In the genomic region with DNA sequence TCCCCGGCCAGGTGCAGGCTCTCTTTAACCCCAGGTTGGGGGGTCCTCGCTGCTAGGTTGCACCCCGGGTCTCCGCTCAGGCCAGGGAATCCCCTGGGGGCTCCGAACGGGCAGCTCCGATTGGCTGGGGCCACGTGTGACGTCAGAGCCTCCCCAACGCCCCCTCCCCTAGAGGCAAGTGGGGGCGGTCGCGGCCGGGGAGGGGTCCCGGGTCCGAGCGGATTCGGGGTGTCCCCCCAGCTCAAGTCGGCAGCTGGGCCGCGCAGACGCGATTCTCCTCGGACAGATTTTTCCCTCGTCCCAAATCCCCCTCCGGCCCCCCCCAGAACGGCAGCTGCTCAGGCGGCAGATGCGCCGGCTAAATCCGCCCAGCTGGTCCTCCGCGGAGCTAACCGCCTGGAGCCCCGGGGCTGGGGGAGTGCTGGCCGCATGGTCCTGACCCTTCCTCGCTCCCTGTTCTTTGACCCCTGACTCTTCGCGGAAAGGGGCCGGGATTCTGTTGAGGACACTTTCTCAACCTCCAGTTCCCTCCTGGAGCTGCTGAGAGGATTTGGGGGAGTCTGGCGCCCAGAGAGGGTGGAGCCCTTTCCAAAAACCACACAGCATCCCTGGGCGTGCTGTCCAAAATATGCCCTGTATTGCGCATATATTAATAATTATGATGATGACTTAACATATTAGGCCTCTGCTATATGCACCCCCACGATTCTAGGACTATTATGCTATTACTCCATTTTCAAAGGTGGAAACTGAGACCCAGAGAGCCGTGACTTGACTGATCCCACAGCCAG, we compare ENCODE assay signal across 9 cellular contexts. TPM values are rescaled to one million over a fixed set of nuclear protein-coding genes. Genes with fewer than 3 reads are reported as not detected.
DNase-seq lines count a peak whose midpoint lies in the region; ATAC-seq and TF ChIP-seq lines count a peak whose summit lies in the region.
"Had no signal": no experiment of that assay in that cellular context is flagged by ENCODE, and none has a peak within 500 bp of the region (broad histone marks: within the 10 kb centered on the region; RNA-seq: fewer than 3 reads in every experiment).

No MANE protein-coding gene starts in this region.

- no peaks in the 10 kb centered on the region for H3K79me2 ChIP-seq in GM23248 (ENCODE audit: insufficient read depth)

- ATAC-seq in GM18502 (IDR thresholded peaks at IDR 0.05; ENCODE audit: poor library complexity, unreplicated experiment) (no peak), left colon (no peak)

- in situ Hi-C loops in GM23248 (cut with MboI) (no loop called here), ACHN (cut with HindIII; ENCODE audit: low pct_ligation_motif_present, low pct_unique_long_range_greater_than_20kb, low sequenced_read_pairs) (no loop called here)

- H3K27ac ChIP-seq in GM23248 = no peak overlapping the region
- H3K27ac ChIP-seq: colonic mucosa had no signal

- no peaks in the 10 kb centered on the region for H3F3A ChIP-seq in GM23248 (ENCODE audit: insufficient read depth)

- H3K4me1 ChIP-seq in GM23248 (ENCODE audit: insufficient read depth) = no peaks in the 10 kb centered on the region

- H4K20me1 ChIP-seq in GM23248 (ENCODE audit: insufficient read depth) = no peaks in the 10 kb centered on the region

- 0 out of 2 replicates have a peak overlapping the region, but pooled peaks have one; percentile 46 for H2AFZ ChIP-seq in GM23248

- no peaks in the 10 kb centered on the region for H3K9me2 ChIP-seq in GM23248 (ENCODE audit: insufficient read depth)

- intact Hi-C loops in left colon (cut with DNase I, micrococcal nuclease) = no loop called here

- H3K9me3 ChIP-seq in GM23248 (ENCODE audit: low read depth) = no peaks in the 10 kb centered on the region
- H3K9me3 ChIP-seq: colonic mucosa had no signal

- H3K9ac ChIP-seq in GM23248 = no peak overlapping the region

- no peaks in the 10 kb centered on the region for H3K36me3 ChIP-seq in GM23248 (ENCODE audit: low read depth)
- H3K36me3 ChIP-seq: colonic mucosa had no signal

- no peak for TF ChIP-seq CTCF in epithelial cell of proximal tubule (conservative IDR thresholded peaks at IDR 0.05; ENCODE audit: low read depth, low read length)
- TF ChIP-seq CTCF in retinal pigment epithelial cell (conservative IDR thresholded peaks at IDR 0.05; ENCODE audit: low read depth, low read length) = no peak

- DNase-seq in GM23248 (no peak), NCI-H82 (lab: John Stamatoyannopoulos, UW) (peak; percentile 82), epithelial cell of proximal tubule (ENCODE audit: low read depth) (no peak), retinal pigment epithelial cell (ENCODE audit: low read depth) (no peak), kidney glomerular epithelial cell (lab: John Stamatoyannopoulos, UW) (no peak), ACHN (no peak), left colon (no peak)

- H3K4me3 ChIP-seq in GM23248 (peak overlapping the region; percentile 57), epithelial cell of proximal tubule (ENCODE audit: low read depth, low read length) (peak overlapping the region; percentile 52), retinal pigment epithelial cell (ENCODE audit: low read length) (peak overlapping the region; percentile 58)
- H3K4me3 ChIP-seq: colonic mucosa had no signal

- WGBS in GM23248 (ENCODE audit: low coverage in 1 of 2, low lambda C conversion rate in 2 of 2, missing lambda C conversion rate in 2 of 2), 2 experiments = 3% methylated on average over 42 to 45 of the region's 45 CpGs

- peak overlapping the region; percentile 45 for H3K4me2 ChIP-seq in GM23248 (ENCODE audit: unreplicated experiment)

- peaks cover 39% of the 10 kb centered on the region for H3K27me3 ChIP-seq in GM23248 (replicated peaks; ENCODE audit: insufficient read depth)

RNA-seq across cellular contexts. Expression of a gene that starts 25.4 kb away (rescaled TPM):
- total RNA-seq in GM23248 (2014; rRNA removed; shearing (Covaris generic)) = not detected in 2 replicates
- 0.19 TPM in 1 of 2 replicates, not detected in the other for polyA plus RNA-seq in GM23248 (2016; fragmentation: Nextera tagmentation; extraction: Ambion mirVana)
- total RNA-seq in epithelial cell of proximal tubule (0.65 TPM in 1 of 2 replicates, not detected in the other), left colon (1 to 10 TPM; 2.6 to 2.8 TPM)

RNA-seq across cellular contexts. Expression of a gene that starts 45.0 kb away (rescaled TPM):
- total RNA-seq in GM23248 (2014; rRNA removed; shearing (Covaris generic)) = not detected in 2 replicates
- not detected in 2 replicates for polyA plus RNA-seq in GM23248 (2016; fragmentation: Nextera tagmentation; extraction: Ambion mirVana)
- 0.35 TPM in 1 of 2 replicates, not detected in the other for total RNA-seq in epithelial cell of proximal tubule
- total RNA-seq in left colon = 10 to 100 TPM; 11.6 to 31.8 TPM

RNA-seq across cellular contexts. Expression of a gene that starts 49.8 kb away (rescaled TPM):
- total RNA-seq in GM23248 (2014; rRNA removed; shearing (Covaris generic)) = not detected in 2 replicates
- not detected in 2 replicates for polyA plus RNA-seq in GM23248 (2016; fragmentation: Nextera tagmentation; extraction: Ambion mirVana)
- total RNA-seq in epithelial cell of proximal tubule = 0.06 TPM in 1 of 2 replicates, not detected in the other
- 1 to 10 TPM; 1.9 to 2.2 TPM for total RNA-seq in left colon

RNA-seq across cellular contexts. Expression of a gene that starts 54.5 kb away (rescaled TPM):
- 0.76 and 0.86 TPM in 2 replicates for total RNA-seq in GM23248 (2014; rRNA removed; shearing (Covaris generic))
- polyA plus RNA-seq in GM23248 (2016; fragmentation: Nextera tagmentation; extraction: Ambion mirVana) = 2.0 TPM in 2 replicates
- 6.7 and 7.4 TPM in 2 replicates for total RNA-seq in epithelial cell of proximal tubule
- total RNA-seq in left colon = 1 to 10 TPM; 9.0 to 9.4 TPM
